14 cellular contexts compared by ENCODE assay signal in genomic region chr5:150245111-150245789, GRCh38. TPM values are rescaled to one million over a fixed set of nuclear protein-coding genes. Genes with fewer than 3 reads are reported as not detected.
A peak's percentile ranks its signal among the peaks of the same experiment; 100 is the strongest.
DNase-seq lines count a peak whose midpoint lies in the region; TF ChIP-seq lines count a peak whose summit lies in the region.
"Had no signal": no experiment of that assay in that cellular context is flagged by ENCODE, and none has a peak within 500 bp of the region (broad histone marks: within the 10 kb centered on the region; RNA-seq: fewer than 3 reads in every experiment).

No MANE protein-coding gene starts in this region.

- H3F3A ChIP-seq in neural progenitor cell (ENCODE audit: low read depth): peaks cover 4% of the 10 kb centered on the region

- no peak overlapping the region for H3K4me2 ChIP-seq in neural progenitor cell

- H4K20me1 ChIP-seq in neural progenitor cell (ENCODE audit: low read depth): no peaks in the 10 kb centered on the region

- no peak for TF ChIP-seq CTCF in AG10803 (conservative IDR thresholded peaks at IDR 0.05; ENCODE audit: low read length)
- TF ChIP-seq CTCF in adrenal gland (IDR thresholded peaks at IDR 0.05): no peak
- TF ChIP-seq CTCF in cardiac muscle cell (IDR thresholded peaks at IDR 0.05; ENCODE audit: low read depth, low read length): no peak
- no peak for TF ChIP-seq CTCF in neural progenitor cell (IDR thresholded peaks at IDR 0.05)

- H3K27me3 Mint-ChIP-seq in neural progenitor cell (ENCODE audit: insufficient read depth, low read depth): peaks cover 6% of the 10 kb centered on the region

- no peaks in the 10 kb centered on the region for H3K9me3 ChIP-seq in adrenal gland (replicated peaks in 1 of 3)
- no peaks in the 10 kb centered on the region for H3K9me3 ChIP-seq in cardiac muscle cell (ENCODE audit: low read depth)
- no peaks in the 10 kb centered on the region for H3K9me3 ChIP-seq in neural progenitor cell (ENCODE audit: low read depth)
- H3K9me3 ChIP-seq: HAP-1, SJSA1 had no signal

- no peak for TF ChIP-seq POLR2A in adrenal gland (IDR thresholded peaks at IDR 0.05)

- no peaks in the 10 kb centered on the region for H3K9me3 Mint-ChIP-seq in neural progenitor cell

- H3K79me2 ChIP-seq in neural progenitor cell (ENCODE audit: low read depth): no peaks in the 10 kb centered on the region

- intact Hi-C loops in adrenal gland (cut with DNase I): no loop called here

- no peak overlapping the region for H2AFZ ChIP-seq in neural progenitor cell (replicated peaks)

- no peaks in the 10 kb centered on the region for H3K36me3 Mint-ChIP-seq in neural progenitor cell

- no peaks in the 10 kb centered on the region for H3K4me1 ChIP-seq in adrenal gland (replicated peaks in 1 of 2)
- H3K4me1 ChIP-seq in cardiac muscle cell (ENCODE audit: low read depth): peaks cover 57% of the 10 kb centered on the region
- peaks cover 37% of the 10 kb centered on the region for H3K4me1 ChIP-seq in neural progenitor cell
- H3K4me1 ChIP-seq: HAP-1, SJSA1 had no signal

- no peak overlapping the region for H3K27ac ChIP-seq in adrenal gland
- peak overlapping the region; percentile 90 for H3K27ac ChIP-seq in cardiac muscle cell
- H3K27ac ChIP-seq in neural progenitor cell: no peak overlapping the region
- H3K27ac ChIP-seq: SJSA1 had no signal

- WGBS in adrenal gland, 4 donors: 61 to 74% (median 70%) methylated on average over 12 to 18 of the region's 18 CpGs

- peaks cover 37% of the 10 kb centered on the region for H3K4me1 Mint-ChIP-seq in neural progenitor cell

- H3K9ac ChIP-seq in neural progenitor cell: no peak overlapping the region

- DNase-seq in AG10803 (ENCODE audit: low read depth): peak; percentile 22
- DNase-seq in adrenal gland: peak in 5 of 7 donors; percentile 5 to 54 (median 27)
- peak; percentile 34 to 93 for DNase-seq in cardiac muscle cell (ENCODE audit: low read depth in 1 of 2, low spot score in 1 of 2)
- DNase-seq in neural progenitor cell (ENCODE audit: low spot score): no peak
- no peak for DNase-seq in NCI-H1436 (lab: John Stamatoyannopoulos, UW)
- DNase-seq in midbrain (lab: John Stamatoyannopoulos, UW): no peak
- no peak for DNase-seq in activated CD4-positive, alpha-beta T cell treated with anti-CD3 and anti-CD28 coated beads, Interleukin-2, amount 50 U/mL, for 48 hours
- DNase-seq in dedifferentiated amniotic fluid mesenchymal stem cell (ENCODE audit: extremely low spot score): no peak
- DNase-seq: activated T-cell treated with anti-CD3 and anti-CD28 coated beads, Interleukin-2, amount 50 U/mL, for 1 hour; DMS53; small intestine had no signal

- H3K36me3 ChIP-seq in adrenal gland (replicated peaks in 1 of 2): no peaks in the 10 kb centered on the region
- H3K36me3 ChIP-seq in cardiac muscle cell: no peaks in the 10 kb centered on the region
- no peaks in the 10 kb centered on the region for H3K36me3 ChIP-seq in neural progenitor cell
- H3K36me3 ChIP-seq: HAP-1, SJSA1 had no signal

- peak overlapping the region; percentile 66 for H3K27ac Mint-ChIP-seq in neural progenitor cell

- H3K4me3 ChIP-seq in AG10803 (ENCODE audit: low read length) (no peak overlapping the region), adrenal gland (no peak overlapping the region), cardiac muscle cell (peak overlapping the region; percentile 12), neural progenitor cell (no peak overlapping the region)
- H3K4me3 ChIP-seq: HAP-1, SJSA1 had no signal

- H3K27me3 ChIP-seq in adrenal gland (no peaks in the 10 kb centered on the region), cardiac muscle cell (no peaks in the 10 kb centered on the region), neural progenitor cell (no peaks in the 10 kb centered on the region)
- H3K27me3 ChIP-seq: SJSA1 had no signal

- peak overlapping the region; percentile 33 for H3K4me3 Mint-ChIP-seq in neural progenitor cell

RNA-seq across cellular contexts. Expression of gene CAMK2A, which starts 44.3 kb away (rescaled TPM):
- total RNA-seq in adrenal gland (1 to 10 TPM in 1 of 8 donors, under 1 TPM in 4, not detected in 3; 0.23 to 1.3 (median 0.74) TPM), cardiac muscle cell (34.6 and 47.7 TPM in 2 replicates), neural progenitor cell (ENCODE audit: low replicate concordance) (0.09 and 0.28 TPM in 2 replicates)
- polyA plus RNA-seq in adrenal gland (under 1 TPM; 0.51 to 0.79 (median 0.64) TPM), cardiac muscle cell (11.8 and 19.0 TPM in 2 replicates)
- total RNA-seq: SJSA1 had no signal

RNA-seq across cellular contexts. Expression of gene SLC6A7, which starts 55.4 kb away (rescaled TPM):
- total RNA-seq in adrenal gland: not detected
- polyA plus RNA-seq in adrenal gland: not detected
- total RNA-seq in cardiac muscle cell: not detected in 2 replicates
- not detected in 2 replicates for polyA plus RNA-seq in cardiac muscle cell
- total RNA-seq in neural progenitor cell (ENCODE audit: low replicate concordance): not detected in 2 replicates
- total RNA-seq: SJSA1, urinary bladder had no signal

RNA-seq across cellular contexts. Expression of gene ARSI, which starts 57.5 kb away (rescaled TPM):
- total RNA-seq in adrenal gland: under 1 TPM in 7 of 8 donors, not detected in 1; 0.12 to 0.96 (median 0.44) TPM
- under 1 TPM in 2 of 3 donors, not detected in 1; 0.13 to 0.27 TPM for polyA plus RNA-seq in adrenal gland
- total RNA-seq in cardiac muscle cell: 3.3 and 6.4 TPM in 2 replicates
- polyA plus RNA-seq in cardiac muscle cell: 2.0 and 2.1 TPM in 2 replicates
- total RNA-seq in neural progenitor cell (ENCODE audit: low replicate concordance): 4.2 and 13.1 TPM in 2 replicates

Comparison
In these comparisons a context has a peak if more than half of its experiments do, and no peak if none do; other contexts are left out.
1. DNase-seq: peak in AG10803 (single experiment), adrenal gland (5 of 7) and cardiac muscle cell (2 of 2); none in neural progenitor cell (single experiment), NCI-H1436 (single experiment), midbrain (single experiment), activated CD4-positive, alpha-beta T cell treated with anti-CD3 and anti-CD28 coated beads, Interleukin-2, amount 50 U/mL, for 48 hours (0 of 2) and dedifferentiated amniotic fluid mesenchymal stem cell (single experiment).
2. RNA of gene CAMK2A, which starts 44.3 kb away (total RNA-seq): 34.6 to 47.7 TPM in cardiac muscle cell; 0.23 to 1.3 TPM in adrenal gland and 0.09 to 0.28 TPM in neural progenitor cell; every median in the first group is over 10 times any median in the second.